In genomic region chr9:133679466-133680051, GRCh38 we compare ENCODE assay signal across 24 cellular contexts. TPM values are rescaled to one million over a fixed set of nuclear protein-coding genes. Genes with fewer than 3 reads are reported as not detected.
DNase-seq lines count a peak whose midpoint lies in the region; ATAC-seq and TF ChIP-seq lines count a peak whose summit lies in the region.
"Had no signal": no experiment of that assay in that cellular context is flagged by ENCODE, and none has a peak within 500 bp of the region (broad histone marks: within the 10 kb centered on the region; RNA-seq: fewer than 3 reads in every experiment).

No MANE protein-coding gene starts in this region.

- intact Hi-C loops in heart right ventricle (cut with DNase I) = no loop called here
- intact Hi-C loops in activated T-helper 2 cell treated with anti-CD3 and anti-CD28 coated beads, Interferon-gamma antibody, Interleukin-2, Interleukin-4, amounts not matched to agents 10 μg/mL and 5 μg/mL and 100 μg/mL, durations not matched to agents 14 hours and 24 hours and 36 hours (cut with micrococcal nuclease) = no loop called here

- H3K4me1 Mint-ChIP-seq in nephron = peaks cover 39% of the 10 kb centered on the region
- H3K4me1 Mint-ChIP-seq in activated T-helper 2 cell treated with anti-CD3 and anti-CD28 coated beads, Interferon-gamma antibody, Interleukin-2, Interleukin-4, amounts not matched to agents 10 μg/mL and 5 μg/mL and 100 μg/mL, durations not matched to agents 14 hours and 24 hours and 36 hours (ENCODE audit: low read depth) = peaks cover 52% of the 10 kb centered on the region

- no peaks in the 10 kb centered on the region for H3K9me3 ChIP-seq in BLaER1
- no peaks in the 10 kb centered on the region for H3K9me3 ChIP-seq in adipocyte (ENCODE audit: control insufficient read depth, low read length)
- H3K9me3 ChIP-seq in heart right ventricle = no peaks in the 10 kb centered on the region
- H3K9me3 ChIP-seq: body of pancreas, neutrophil had no signal

- peak overlapping the region; percentile 37 for H3K27ac ChIP-seq in BLaER1
- peak overlapping the region in 5 of 10 donors; percentile 12 to 77 (median 27) for H3K27ac ChIP-seq in heart right ventricle
- H3K27ac ChIP-seq: C4-2B, epithelial cell of prostate, neutrophil had no signal

- H3K9me3 Mint-ChIP-seq in nephron = no peaks in the 10 kb centered on the region
- H3K9me3 Mint-ChIP-seq in activated T-helper 2 cell treated with anti-CD3 and anti-CD28 coated beads, Interferon-gamma antibody, Interleukin-2, Interleukin-4, amounts not matched to agents 10 μg/mL and 5 μg/mL and 100 μg/mL, durations not matched to agents 14 hours and 24 hours and 36 hours = no peaks in the 10 kb centered on the region
- H3K9me3 Mint-ChIP-seq: activated naive CD8-positive, alpha-beta T cell treated with anti-CD3 and anti-CD28 coated beads for 36 hours; activated T-helper 1 cell treated with anti-CD3 and anti-CD28 coated beads, Interleukin-12 subunit alpha, Interleukin-12 subunit beta, Interleukin-2, Interleukin-4 antibody, amounts not matched to agents 30 ng/mL and 10 ng/mL and 1 ng/mL, durations not matched to agents 14 hours and 24 hours and 36 hours; GM23338 had no signal

- DNase-seq in adipocyte (ENCODE audit: low read depth) = no peak
- peak; percentile 38 to 39 for DNase-seq in heart right ventricle
- no peak for DNase-seq in activated T-helper 2 cell treated with anti-CD3 and anti-CD28 coated beads, Interferon-gamma antibody, Interleukin-2, Interleukin-4, amounts not matched to agents 10 μg/mL and 5 μg/mL and 100 μg/mL, durations not matched to agents 14 hours and 24 hours and 36 hours (ENCODE audit: low spot score)
- DNase-seq in activated CD4-positive, alpha-beta T cell treated with anti-CD3 and anti-CD28 coated beads, Interleukin-2, amount 50 U/mL, for 48 hours = no peak
- no peak for DNase-seq in NK-92 (lab: John Stamatoyannopoulos, UW; ENCODE audit: unreplicated experiment)
- DNase-seq: activated CD4-positive, alpha-beta T cell treated with anti-CD3 and anti-CD28 coated beads for 36 hours; activated naive CD8-positive, alpha-beta T cell treated with anti-CD3 and anti-CD28 coated beads for 36 hours; body of pancreas; dermis blood vessel endothelial cell; DMS153; GF-D8; NCI-H2171 treated with DMSO at 0.1 percent for 48 hours; NCI-H526 treated with DMSO at 0.1 percent for 48 hours had no signal

- ATAC-seq in heart right ventricle (peak in 5 of 8 donors; percentile 17 to 38 (median 25)), GM21619 (IDR thresholded peaks at IDR 0.05; ENCODE audit: unreplicated experiment) (no peak)
- ATAC-seq: activated CD4-positive, alpha-beta T cell treated with anti-CD3 and anti-CD28 coated beads for 36 hours; body of pancreas; GM23338 had no signal

- peaks cover 8% of the 10 kb centered on the region; the same call in 1 of the 2 replicates for H3K36me3 ChIP-seq in BLaER1
- no peaks in the 10 kb centered on the region for H3K36me3 ChIP-seq in adipocyte (ENCODE audit: control insufficient read depth, insufficient read depth, low read length, severe bottlenecking)
- no peaks in the 10 kb centered on the region for H3K36me3 ChIP-seq in heart right ventricle
- H3K36me3 ChIP-seq: neutrophil had no signal

- H3K4me1 ChIP-seq in BLaER1 = peaks cover 34% of the 10 kb centered on the region
- H3K4me1 ChIP-seq in adipocyte (ENCODE audit: control insufficient read depth, insufficient read depth, low read length) = peaks cover 16% of the 10 kb centered on the region
- peaks cover 13 to 54% (median 40%) of the 10 kb centered on the region in 9 donors for H3K4me1 ChIP-seq in heart right ventricle
- H3K4me1 ChIP-seq: body of pancreas had no signal

- H3K27me3 Mint-ChIP-seq in nephron (ENCODE audit: low read depth) = peaks cover 15% of the 10 kb centered on the region
- no peaks in the 10 kb centered on the region for H3K27me3 Mint-ChIP-seq in activated T-helper 2 cell treated with anti-CD3 and anti-CD28 coated beads, Interferon-gamma antibody, Interleukin-2, Interleukin-4, amounts not matched to agents 10 μg/mL and 5 μg/mL and 100 μg/mL, durations not matched to agents 14 hours and 24 hours and 36 hours (ENCODE audit: low read depth)
- H3K27me3 Mint-ChIP-seq: activated CD4-positive, alpha-beta T cell treated with anti-CD3 and anti-CD28 coated beads for 36 hours; activated naive CD8-positive, alpha-beta T cell treated with anti-CD3 and anti-CD28 coated beads for 36 hours had no signal

- H3K27me3 ChIP-seq in BLaER1 (no peaks in the 10 kb centered on the region), adipocyte (replicated peaks; ENCODE audit: control insufficient read depth, insufficient read depth, low read length) (peaks cover 41% of the 10 kb centered on the region), heart right ventricle (no peaks in the 10 kb centered on the region)
- H3K27me3 ChIP-seq: body of pancreas, neutrophil had no signal

- H3K4me3 ChIP-seq in BLaER1 = no peak overlapping the region
- peak overlapping the region; percentile 35 for H3K4me3 ChIP-seq in adipocyte (ENCODE audit: low read length)
- H3K4me3 ChIP-seq in heart right ventricle = peak overlapping the region in 5 of 10 donors; percentile 13 to 31 (median 27)
- H3K4me3 ChIP-seq: body of pancreas, GM23338 had no signal

- H3K27ac Mint-ChIP-seq in nephron = peak overlapping the region in 2 of 3 experiments; percentile 25 to 71
- no peak overlapping the region for H3K27ac Mint-ChIP-seq in activated T-helper 2 cell treated with anti-CD3 and anti-CD28 coated beads, Interferon-gamma antibody, Interleukin-2, Interleukin-4, amounts not matched to agents 10 μg/mL and 5 μg/mL and 100 μg/mL, durations not matched to agents 14 hours and 24 hours and 36 hours
- H3K27ac Mint-ChIP-seq: activated naive CD8-positive, alpha-beta T cell treated with anti-CD3 and anti-CD28 coated beads for 36 hours; GM23338 had no signal

- whole genome bisulfite sequencing in heart right ventricle, 2 donors = 39 to 43% methylated on average over 35 of the region's 35 CpGs

- H4K20me1 ChIP-seq in BLaER1 = no peaks in the 10 kb centered on the region

- TF ChIP-seq CTCF in heart right ventricle (IDR thresholded peaks at IDR 0.05) (no peak), nephron (IDR thresholded peaks at IDR 0.05; ENCODE audit: unreplicated experiment in 3 of 3) (no peak)

- H3K36me3 Mint-ChIP-seq in nephron (ENCODE audit: low read depth) = no peaks in the 10 kb centered on the region
- H3K36me3 Mint-ChIP-seq in activated T-helper 2 cell treated with anti-CD3 and anti-CD28 coated beads, Interferon-gamma antibody, Interleukin-2, Interleukin-4, amounts not matched to agents 10 μg/mL and 5 μg/mL and 100 μg/mL, durations not matched to agents 14 hours and 24 hours and 36 hours (ENCODE audit: low read depth) = no peaks in the 10 kb centered on the region

- H3K4me2 ChIP-seq in BLaER1 = no peak overlapping the region
- H3K4me2 ChIP-seq: GM23338 had no signal

- H3K4me3 Mint-ChIP-seq in nephron = no peak overlapping the region
- no peak overlapping the region for H3K4me3 Mint-ChIP-seq in activated T-helper 2 cell treated with anti-CD3 and anti-CD28 coated beads, Interferon-gamma antibody, Interleukin-2, Interleukin-4, amounts not matched to agents 10 μg/mL and 5 μg/mL and 100 μg/mL, durations not matched to agents 14 hours and 24 hours and 36 hours (ENCODE audit: low read depth)
- H3K4me3 Mint-ChIP-seq: activated CD4-positive, alpha-beta T cell treated with anti-CD3 and anti-CD28 coated beads for 36 hours; activated naive CD8-positive, alpha-beta T cell treated with anti-CD3 and anti-CD28 coated beads for 36 hours; activated T-helper 1 cell treated with anti-CD3 and anti-CD28 coated beads, Interleukin-12 subunit alpha, Interleukin-12 subunit beta, Interleukin-2, Interleukin-4 antibody, amounts not matched to agents 30 ng/mL and 10 ng/mL and 1 ng/mL, durations not matched to agents 14 hours and 24 hours and 36 hours; GM23338 had no signal

- H3K9ac ChIP-seq in BLaER1 (no peak overlapping the region), adipocyte (ENCODE audit: low read length) (no peak overlapping the region)

RNA-seq across cellular contexts. Expression of gene DBH, which starts 43.4 kb away (rescaled TPM):
- total RNA-seq in heart right ventricle = under 1 TPM in 1 of 10 donors, not detected in 9; 0.09 TPM
- under 1 TPM in 1 of 2 donors, not detected in 1; 0.01 TPM for polyA plus RNA-seq in heart right ventricle
- total RNA-seq in activated T-helper 2 cell treated with anti-CD3 and anti-CD28 coated beads, Interferon-gamma antibody, Interleukin-2, Interleukin-4, amounts not matched to agents 10 μg/mL and 5 μg/mL and 100 μg/mL, durations not matched to agents 14 hours and 24 hours and 36 hours = not detected in 2 replicates
- total RNA-seq: activated CD4-positive, alpha-beta T cell treated with anti-CD3 and anti-CD28 coated beads for 36 hours; activated naive CD8-positive, alpha-beta T cell treated with anti-CD3 and anti-CD28 coated beads for 36 hours; activated T-helper 1 cell treated with anti-CD3 and anti-CD28 coated beads, Interleukin-12 subunit alpha, Interleukin-12 subunit beta, Interleukin-2, Interleukin-4 antibody, amounts not matched to agents 30 ng/mL and 10 ng/mL and 1 ng/mL, durations not matched to agents 14 hours and 24 hours and 36 hours; body of pancreas; dermis blood vessel endothelial cell; fibroblast of villous mesenchyme; kidney epithelial cell; subcutaneous adipose tissue had no signal

RNA-seq across cellular contexts. Expression of gene SARDH, which starts 58.6 kb away (rescaled TPM):
- total RNA-seq in heart right ventricle = 1 to 10 TPM in 2 of 10 donors, under 1 TPM in 8; 0.28 to 1.8 (median 0.68) TPM
- polyA plus RNA-seq in heart right ventricle = under 1 TPM; 0.38 to 0.44 TPM
- total RNA-seq in activated T-helper 2 cell treated with anti-CD3 and anti-CD28 coated beads, Interferon-gamma antibody, Interleukin-2, Interleukin-4, amounts not matched to agents 10 μg/mL and 5 μg/mL and 100 μg/mL, durations not matched to agents 14 hours and 24 hours and 36 hours = 1.1 and 1.6 TPM in 2 replicates

Comparison
In these comparisons a context has a peak if more than half of its experiments do, and no peak if none do; other contexts are left out.
1. DNase-seq: peak in heart right ventricle (2 of 2); none in adipocyte (single experiment), activated T-helper 2 cell treated with anti-CD3 and anti-CD28 coated beads, Interferon-gamma antibody, Interleukin-2, Interleukin-4, amounts not matched to agents 10 μg/mL and 5 μg/mL and 100 μg/mL, durations not matched to agents 14 hours and 24 hours and 36 hours (single experiment), activated CD4-positive, alpha-beta T cell treated with anti-CD3 and anti-CD28 coated beads, Interleukin-2, amount 50 U/mL, for 48 hours (0 of 2) and NK-92 (single experiment).